ENCODE assay signal across 12 cellular contexts in genomic region chr4:73520821-73521220, GRCh38. TPM values are rescaled to one million over a fixed set of nuclear protein-coding genes. Genes with fewer than 3 reads are reported as not detected.
DNase-seq lines count a peak whose midpoint lies in the region; ATAC-seq lines count a peak whose summit lies in the region.
"Had no signal": no experiment of that assay in that cellular context is flagged by ENCODE, and none has a peak within 500 bp of the region (broad histone marks: within the 10 kb centered on the region; RNA-seq: fewer than 3 reads in every experiment).

No MANE protein-coding gene starts in this region.

- H3K9ac ChIP-seq in HUES48 (ENCODE audit: low read depth, low read length) (peak overlapping the region; percentile 37; the same call in 1 of the 2 replicates), adipocyte (ENCODE audit: low read length) (no peak overlapping the region)
- H3K9ac ChIP-seq: SK-N-SH had no signal

- intact Hi-C loops in sciatic nerve (cut with DNase I): no loop called here

- peak overlapping the region; percentile 94 for H3K27ac ChIP-seq in HUES48 (ENCODE audit: low read depth, low read length)
- H3K27ac ChIP-seq: ovary had no signal

- no peaks in the 10 kb centered on the region for H3K27me3 ChIP-seq in HUES48 (ENCODE audit: control insufficient read depth, insufficient read depth, low read length)
- no peaks in the 10 kb centered on the region for H3K27me3 ChIP-seq in adipocyte (replicated peaks; ENCODE audit: control insufficient read depth, insufficient read depth, low read length)
- H3K27me3 ChIP-seq: ovary had no signal

- peak; percentile 74 for DNase-seq in Daoy (ENCODE audit: low read depth)
- peak; percentile 17 for DNase-seq in adipocyte (ENCODE audit: low read depth)
- peak; percentile 67 for DNase-seq in islet precursor cell
- no peak for DNase-seq in sciatic nerve (ENCODE audit: low spot score)
- DNase-seq in SW 1271 (lab: John Stamatoyannopoulos, UW): no peak
- DNase-seq: immature natural killer cell, NCI-H1092 treated with DMSO at 0.1 percent for 48 hours, ovary, SK-N-SH had no signal

- peaks cover 17% of the 10 kb centered on the region for H3K4me1 ChIP-seq in HUES48 (ENCODE audit: control insufficient read depth, insufficient read depth, low read length)
- peaks cover 12% of the 10 kb centered on the region for H3K4me1 ChIP-seq in adipocyte (ENCODE audit: control insufficient read depth, insufficient read depth, low read length)

- H3K4me3 ChIP-seq in HUES48 (ENCODE audit: low read depth, low read length) (no peak overlapping the region), adipocyte (ENCODE audit: low read length) (no peak overlapping the region)
- H3K4me3 ChIP-seq: ovary had no signal

- H3K36me3 ChIP-seq in HUES48 (ENCODE audit: control insufficient read depth, insufficient read depth, low read length): no peaks in the 10 kb centered on the region
- no peaks in the 10 kb centered on the region for H3K36me3 ChIP-seq in adipocyte (ENCODE audit: control insufficient read depth, insufficient read depth, low read length, severe bottlenecking)
- H3K36me3 ChIP-seq: ovary had no signal

- ATAC-seq in HG03565 (IDR thresholded peaks at IDR 0.05; ENCODE audit: unreplicated experiment) (no peak), sciatic nerve (no peak), HG02588 (IDR thresholded peaks at IDR 0.05; ENCODE audit: unreplicated experiment) (no peak)

- peaks cover 13% of the 10 kb centered on the region; the same call in 1 of the 2 replicates for H3K9me3 ChIP-seq in HUES48 (ENCODE audit: control insufficient read depth, insufficient read depth, low read length)
- no peaks in the 10 kb centered on the region for H3K9me3 ChIP-seq in adipocyte (ENCODE audit: control insufficient read depth, low read length)
- H3K9me3 ChIP-seq: ovary, SK-N-SH had no signal

RNA-seq across cellular contexts. Expression of gene AFM, which starts 39.3 kb away (rescaled TPM):
- not detected in 2 replicates for total RNA-seq in Daoy (2014; rRNA removed; shearing (Covaris generic))
- total RNA-seq in sciatic nerve: not detected

Comparison
In these comparisons a context has a peak if more than half of its experiments do, and no peak if none do; other contexts are left out.
1. DNase-seq: peak in Daoy (single experiment), adipocyte (single experiment) and islet precursor cell (single experiment); none in sciatic nerve (single experiment) and SW 1271 (0 of 2).